Comparison of ENCODE assay signal across 13 cellular contexts in the genomic region with DNA sequence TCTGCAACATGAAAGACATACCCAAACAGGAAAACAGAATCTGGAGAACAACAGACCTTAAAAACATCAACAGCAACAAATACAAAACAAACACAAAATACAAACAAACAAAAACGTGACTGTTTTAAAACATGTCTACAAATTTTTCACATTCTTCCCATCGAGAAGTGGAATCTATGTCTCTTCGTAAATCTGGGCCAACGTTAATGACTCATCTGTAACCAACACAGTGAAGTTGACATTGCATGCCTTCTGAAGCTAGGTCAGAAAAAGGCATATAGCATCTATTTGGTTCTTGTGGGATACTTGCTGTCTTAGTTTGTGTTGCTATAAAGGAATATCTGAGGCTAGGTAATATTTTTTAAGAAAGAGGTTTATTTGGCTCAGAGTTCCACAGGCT.
DNase-seq lines count a peak whose midpoint lies in the region; ATAC-seq and TF ChIP-seq lines count a peak whose summit lies in the region.
"Had no signal": no experiment of that assay in that cellular context is flagged by ENCODE, and none has a peak within 500 bp of the region (broad histone marks: within the 10 kb centered on the region; RNA-seq: fewer than 3 reads in every experiment).

No MANE protein-coding gene starts in this region.

- POLR2A ChIA-PET in naive thymus-derived CD4-positive, alpha-beta T cell (lab: Charles Lee): interaction anchor here (0.6 kb wide), 1 partner anchor 170 kb away, joined by 3 read pairs; no protein-coding TSS in a partner anchor

- CTCF ChIA-PET in naive thymus-derived CD4-positive, alpha-beta T cell (lab: Charles Lee): no interaction called here

- H3K36me3 Mint-ChIP-seq in naive thymus-derived CD4-positive, alpha-beta T cell: peaks cover 0 to 3% (median 0%) of the 10 kb centered on the region in 5 donors

- H3K27me3 Mint-ChIP-seq in naive thymus-derived CD4-positive, alpha-beta T cell: peaks cover 0 to 8% (median 0%) of the 10 kb centered on the region in 5 donors

- intact Hi-C loops in spleen (cut with DNase I; ENCODE audit: low total_unique reads): no loop called here
- intact Hi-C loops in naive thymus-derived CD4-positive, alpha-beta T cell (cut with micrococcal nuclease): no loop called here

- ATAC-seq in GM21737 (IDR thresholded peaks at IDR 0.05; ENCODE audit: unreplicated experiment): no peak
- no peak for ATAC-seq in naive thymus-derived CD4-positive, alpha-beta T cell
- ATAC-seq: psoas muscle had no signal

- no peaks in the 10 kb centered on the region for H3K27me3 ChIP-seq in spleen (replicated peaks in 1 of 7)
- no peaks in the 10 kb centered on the region for H3K27me3 ChIP-seq in naive thymus-derived CD4-positive, alpha-beta T cell (ENCODE audit: control insufficient read depth in 2 of 2, insufficient read depth in 2 of 2, low read length in 2 of 2)
- H3K27me3 ChIP-seq: adrenal gland had no signal

- no peak overlapping the region for H3K4me3 Mint-ChIP-seq in naive thymus-derived CD4-positive, alpha-beta T cell
- H3K4me3 Mint-ChIP-seq: activated CD4-positive, alpha-beta memory T cell treated with anti-CD3 and anti-CD28 coated beads, Interleukin-2, amount 10 ng/mL, durations not matched to agents 7 days and 5 days had no signal

- no peak overlapping the region for H3K27ac Mint-ChIP-seq in naive thymus-derived CD4-positive, alpha-beta T cell
- H3K27ac Mint-ChIP-seq: activated CD4-positive, alpha-beta memory T cell treated with anti-CD3 and anti-CD28 coated beads, Interleukin-2, amount 10 ng/mL, durations not matched to agents 7 days and 5 days had no signal

- 50 to 65% (median 60%) methylated on average over 4 of the region's 4 CpGs for WGBS in spleen, 5 donors

- H3K9me3 Mint-ChIP-seq in naive thymus-derived CD4-positive, alpha-beta T cell: peaks cover 0 to 4% (median 0%) of the 10 kb centered on the region in 11 donors
- H3K9me3 Mint-ChIP-seq: activated CD4-positive, alpha-beta memory T cell treated with anti-CD3 and anti-CD28 coated beads, Interleukin-2, amount 10 ng/mL, durations not matched to agents 7 days and 5 days had no signal

- no peak for TF ChIP-seq POLR2A in spleen (IDR thresholded peaks at IDR 0.05)

- no peak for TF ChIP-seq CTCF in fibroblast of mammary gland (conservative IDR thresholded peaks at IDR 0.05; ENCODE audit: control insufficient read depth, insufficient read depth, low read depth, low read length)
- TF ChIP-seq CTCF in spleen (IDR thresholded peaks at IDR 0.05 in 8 of 11, conservative IDR thresholded peaks at IDR 0.05 in 3 of 11): no peak
- TF ChIP-seq CTCF in GM10266 (IDR thresholded peaks at IDR 0.05; ENCODE audit: control insufficient read depth, insufficient read depth, low read depth, missing control alignments): no peak

- H3K4me3 ChIP-seq in fibroblast of mammary gland (ENCODE audit: control insufficient read depth, low read depth, low read length): no peak overlapping the region
- no peak overlapping the region for H3K4me3 ChIP-seq in spleen
- H3K4me3 ChIP-seq in naive thymus-derived CD4-positive, alpha-beta T cell (ENCODE audit: low read length): no peak overlapping the region
- H3K4me3 ChIP-seq: adrenal gland, psoas muscle, SK-N-MC had no signal

- H3K9me3 ChIP-seq in spleen: no peaks in the 10 kb centered on the region
- H3K9me3 ChIP-seq in naive thymus-derived CD4-positive, alpha-beta T cell (ENCODE audit: control insufficient read depth in 2 of 3, low read length in 3 of 3): no peaks in the 10 kb centered on the region
- H3K9me3 ChIP-seq: adrenal gland, psoas muscle had no signal

- DNase-seq in GM04503 (ENCODE audit: low read depth): peak; percentile 86
- DNase-seq in RPMI7951 (ENCODE audit: low read depth): peak; percentile 58
- DNase-seq in fibroblast of mammary gland (ENCODE audit: low read depth): peak; percentile 52
- no peak for DNase-seq in spleen
- no peak for DNase-seq in GM10266 (ENCODE audit: extremely low spot score)
- DNase-seq in naive thymus-derived CD4-positive, alpha-beta T cell: no peak
- DNase-seq: activated CD4-positive, alpha-beta memory T cell treated with anti-CD3 and anti-CD28 coated beads, Interleukin-2, amount 10 ng/mL, durations not matched to agents 7 days and 5 days; dermis blood vessel endothelial cell; left ventricle myocardium superior; psoas muscle had no signal

- H3K4me1 ChIP-seq in spleen: peaks cover 0 to 15% (median 2%) of the 10 kb centered on the region in 6 donors
- H3K4me1 ChIP-seq in naive thymus-derived CD4-positive, alpha-beta T cell (ENCODE audit: control insufficient read depth in 2 of 2, insufficient read depth in 2 of 2, low read length in 2 of 2): no peaks in the 10 kb centered on the region
- H3K4me1 ChIP-seq: adrenal gland, psoas muscle had no signal

- H3K4me1 Mint-ChIP-seq in naive thymus-derived CD4-positive, alpha-beta T cell: peaks cover 0 to 7% (median 0%) of the 10 kb centered on the region in 7 donors
- H3K4me1 Mint-ChIP-seq: activated CD4-positive, alpha-beta memory T cell treated with anti-CD3 and anti-CD28 coated beads, Interleukin-2, amount 10 ng/mL, durations not matched to agents 7 days and 5 days had no signal

- no peaks in the 10 kb centered on the region for H3K36me3 ChIP-seq in spleen
- no peaks in the 10 kb centered on the region for H3K36me3 ChIP-seq in naive thymus-derived CD4-positive, alpha-beta T cell (ENCODE audit: control insufficient read depth in 2 of 3, insufficient read depth in 3 of 3, low read length in 3 of 3)
- H3K36me3 ChIP-seq: adrenal gland had no signal

- H3K27ac ChIP-seq in spleen: peak overlapping the region in 5 of 8 donors; percentile 34 to 78 (median 74)
- H3K27ac ChIP-seq in naive thymus-derived CD4-positive, alpha-beta T cell (ENCODE audit: low read depth, low read length): no peak overlapping the region
- H3K27ac ChIP-seq: psoas muscle, SK-N-MC had no signal

Comparison
In these comparisons a context has a peak if more than half of its experiments do, and no peak if none do; other contexts are left out.
1. DNase-seq: peak in GM04503 (single experiment), RPMI7951 (single experiment) and fibroblast of mammary gland (single experiment); none in spleen (single experiment), GM10266 (single experiment) and naive thymus-derived CD4-positive, alpha-beta T cell (0 of 9).